2 cellular contexts compared by ENCODE assay signal in the genomic region with DNA sequence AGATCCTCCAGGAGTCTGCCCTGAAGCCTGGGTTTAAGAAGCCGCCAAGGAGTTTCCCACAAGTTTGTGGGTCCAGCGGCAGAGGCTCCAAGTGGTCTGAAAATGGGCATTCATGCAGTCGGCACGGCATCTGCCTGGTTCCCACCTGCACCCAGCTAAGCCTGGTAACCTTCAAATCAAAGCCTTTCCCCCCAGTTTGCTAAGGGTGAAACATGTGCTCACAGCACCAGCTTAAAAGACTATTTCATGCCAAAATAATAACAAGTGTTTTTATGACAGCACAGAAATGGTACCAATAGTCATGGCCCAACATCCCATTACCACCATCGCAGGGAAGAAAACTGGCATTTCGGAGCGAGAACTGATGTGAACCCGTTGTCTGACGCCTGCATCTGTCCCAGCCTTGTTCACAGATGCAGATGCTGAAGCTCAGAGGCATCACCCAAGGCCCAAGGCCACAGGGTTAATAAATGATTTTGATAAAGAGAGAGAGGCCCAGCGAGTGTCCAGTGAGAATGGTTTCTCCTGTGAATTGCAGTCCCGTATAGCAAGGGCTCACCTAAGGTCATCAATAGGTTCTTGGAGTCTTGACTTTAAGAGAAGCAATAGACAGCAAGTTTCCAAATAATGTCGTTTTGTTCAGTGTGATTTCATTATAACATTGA.
A peak's percentile ranks its signal among the peaks of the same experiment; 100 is the strongest.
TF ChIP-seq lines count a peak whose summit lies in the region.

No MANE protein-coding gene starts in this region.

TF ChIP-seq in GM23338, 12 proteins besides CTCF, POLR2A, EP300 and RAD21 (continues in another document):
- TF ChIP-seq JUNB (IDR thresholded peaks at IDR 0.05; ENCODE audit: unreplicated experiment), result no peak
- TF ChIP-seq, protein P1, sequence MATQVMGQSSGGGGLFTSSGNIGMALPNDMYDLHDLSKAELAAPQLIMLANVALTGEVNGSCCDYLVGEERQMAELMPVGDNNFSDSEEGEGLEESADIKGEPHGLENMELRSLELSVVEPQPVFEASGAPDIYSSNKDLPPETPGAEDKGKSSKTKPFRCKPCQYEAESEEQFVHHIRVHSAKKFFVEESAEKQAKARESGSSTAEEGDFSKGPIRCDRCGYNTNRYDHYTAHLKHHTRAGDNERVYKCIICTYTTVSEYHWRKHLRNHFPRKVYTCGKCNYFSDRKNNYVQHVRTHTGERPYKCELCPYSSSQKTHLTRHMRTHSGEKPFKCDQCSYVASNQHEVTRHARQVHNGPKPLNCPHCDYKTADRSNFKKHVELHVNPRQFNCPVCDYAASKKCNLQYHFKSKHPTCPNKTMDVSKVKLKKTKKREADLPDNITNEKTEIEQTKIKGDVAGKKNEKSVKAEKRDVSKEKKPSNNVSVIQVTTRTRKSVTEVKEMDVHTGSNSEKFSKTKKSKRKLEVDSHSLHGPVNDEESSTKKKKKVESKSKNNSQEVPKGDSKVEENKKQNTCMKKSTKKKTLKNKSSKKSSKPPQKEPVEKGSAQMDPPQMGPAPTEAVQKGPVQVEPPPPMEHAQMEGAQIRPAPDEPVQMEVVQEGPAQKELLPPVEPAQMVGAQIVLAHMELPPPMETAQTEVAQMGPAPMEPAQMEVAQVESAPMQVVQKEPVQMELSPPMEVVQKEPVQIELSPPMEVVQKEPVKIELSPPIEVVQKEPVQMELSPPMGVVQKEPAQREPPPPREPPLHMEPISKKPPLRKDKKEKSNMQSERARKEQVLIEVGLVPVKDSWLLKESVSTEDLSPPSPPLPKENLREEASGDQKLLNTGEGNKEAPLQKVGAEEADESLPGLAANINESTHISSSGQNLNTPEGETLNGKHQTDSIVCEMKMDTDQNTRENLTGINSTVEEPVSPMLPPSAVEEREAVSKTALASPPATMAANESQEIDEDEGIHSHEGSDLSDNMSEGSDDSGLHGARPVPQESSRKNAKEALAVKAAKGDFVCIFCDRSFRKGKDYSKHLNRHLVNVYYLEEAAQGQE (IDR thresholded peaks at IDR 0.05; ENCODE audit: unreplicated experiment), result no peak
- TF ChIP-seq NANOG (IDR thresholded peaks at IDR 0.05; ENCODE audit: borderline replicate concordance), result no peak
- TF ChIP-seq ZNF331 (CRISPR knock-in tag; IDR thresholded peaks at IDR 0.05; ENCODE audit: low read depth), result no peak
- no peak for TF ChIP-seq POLR2AphosphoS5 (IDR thresholded peaks at IDR 0.05; ENCODE audit: low read depth)
- TF ChIP-seq, protein P2, sequence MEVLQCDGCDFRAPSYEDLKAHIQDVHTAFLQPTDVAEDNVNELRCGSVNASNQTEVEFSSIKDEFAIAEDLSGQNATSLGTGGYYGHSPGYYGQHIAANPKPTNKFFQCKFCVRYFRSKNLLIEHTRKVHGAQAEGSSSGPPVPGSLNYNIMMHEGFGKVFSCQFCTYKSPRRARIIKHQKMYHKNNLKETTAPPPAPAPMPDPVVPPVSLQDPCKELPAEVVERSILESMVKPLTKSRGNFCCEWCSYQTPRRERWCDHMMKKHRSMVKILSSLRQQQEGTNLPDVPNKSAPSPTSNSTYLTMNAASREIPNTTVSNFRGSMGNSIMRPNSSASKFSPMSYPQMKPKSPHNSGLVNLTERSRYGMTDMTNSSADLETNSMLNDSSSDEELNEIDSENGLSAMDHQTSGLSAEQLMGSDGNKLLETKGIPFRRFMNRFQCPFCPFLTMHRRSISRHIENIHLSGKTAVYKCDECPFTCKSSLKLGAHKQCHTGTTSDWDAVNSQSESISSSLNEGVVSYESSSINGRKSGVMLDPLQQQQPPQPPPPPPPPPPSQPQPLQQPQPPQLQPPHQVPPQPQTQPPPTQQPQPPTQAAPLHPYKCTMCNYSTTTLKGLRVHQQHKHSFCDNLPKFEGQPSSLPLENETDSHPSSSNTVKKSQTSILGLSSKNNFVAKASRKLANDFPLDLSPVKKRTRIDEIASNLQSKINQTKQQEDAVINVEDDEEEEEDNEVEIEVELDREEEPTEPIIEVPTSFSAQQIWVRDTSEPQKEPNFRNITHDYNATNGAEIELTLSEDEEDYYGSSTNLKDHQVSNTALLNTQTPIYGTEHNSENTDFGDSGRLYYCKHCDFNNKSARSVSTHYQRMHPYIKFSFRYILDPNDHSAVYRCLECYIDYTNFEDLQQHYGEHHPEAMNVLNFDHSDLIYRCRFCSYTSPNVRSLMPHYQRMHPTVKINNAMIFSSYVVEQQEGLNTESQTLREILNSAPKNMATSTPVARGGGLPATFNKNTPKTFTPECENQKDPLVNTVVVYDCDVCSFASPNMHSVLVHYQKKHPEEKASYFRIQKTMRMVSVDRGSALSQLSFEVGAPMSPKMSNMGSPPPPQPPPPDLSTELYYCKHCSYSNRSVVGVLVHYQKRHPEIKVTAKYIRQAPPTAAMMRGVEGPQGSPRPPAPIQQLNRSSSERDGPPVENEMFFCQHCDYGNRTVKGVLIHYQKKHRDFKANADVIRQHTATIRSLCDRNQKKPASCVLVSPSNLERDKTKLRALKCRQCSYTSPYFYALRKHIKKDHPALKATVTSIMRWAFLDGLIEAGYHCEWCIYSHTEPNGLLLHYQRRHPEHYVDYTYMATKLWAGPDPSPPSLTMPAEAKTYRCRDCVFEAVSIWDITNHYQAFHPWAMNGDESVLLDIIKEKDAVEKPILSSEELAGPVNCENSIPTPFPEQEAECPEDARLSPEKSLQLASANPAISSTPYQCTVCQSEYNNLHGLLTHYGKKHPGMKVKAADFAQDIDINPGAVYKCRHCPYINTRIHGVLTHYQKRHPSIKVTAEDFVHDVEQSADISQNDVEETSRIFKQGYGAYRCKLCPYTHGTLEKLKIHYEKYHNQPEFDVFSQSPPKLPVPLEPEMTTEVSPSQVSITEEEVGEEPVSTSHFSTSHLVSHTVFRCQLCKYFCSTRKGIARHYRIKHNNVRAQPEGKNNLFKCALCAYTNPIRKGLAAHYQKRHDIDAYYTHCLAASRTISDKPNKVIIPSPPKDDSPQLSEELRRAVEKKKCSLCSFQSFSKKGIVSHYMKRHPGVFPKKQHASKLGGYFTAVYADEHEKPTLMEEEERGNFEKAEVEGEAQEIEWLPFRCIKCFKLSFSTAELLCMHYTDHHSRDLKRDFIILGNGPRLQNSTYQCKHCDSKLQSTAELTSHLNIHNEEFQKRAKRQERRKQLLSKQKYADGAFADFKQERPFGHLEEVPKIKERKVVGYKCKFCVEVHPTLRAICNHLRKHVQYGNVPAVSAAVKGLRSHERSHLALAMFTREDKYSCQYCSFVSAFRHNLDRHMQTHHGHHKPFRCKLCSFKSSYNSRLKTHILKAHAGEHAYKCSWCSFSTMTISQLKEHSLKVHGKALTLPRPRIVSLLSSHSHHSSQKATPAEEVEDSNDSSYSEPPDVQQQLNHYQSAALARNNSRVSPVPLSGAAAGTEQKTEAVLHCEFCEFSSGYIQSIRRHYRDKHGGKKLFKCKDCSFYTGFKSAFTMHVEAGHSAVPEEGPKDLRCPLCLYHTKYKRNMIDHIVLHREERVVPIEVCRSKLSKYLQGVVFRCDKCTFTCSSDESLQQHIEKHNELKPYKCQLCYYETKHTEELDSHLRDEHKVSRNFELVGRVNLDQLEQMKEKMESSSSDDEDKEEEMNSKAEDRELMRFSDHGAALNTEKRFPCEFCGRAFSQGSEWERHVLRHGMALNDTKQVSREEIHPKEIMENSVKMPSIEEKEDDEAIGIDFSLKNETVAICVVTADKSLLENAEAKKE (CRISPR knock-in tag; IDR thresholded peaks at IDR 0.05), result no peak
- no peak for TF ChIP-seq ZNF114 (CRISPR knock-in tag; IDR thresholded peaks at IDR 0.05)
- no peak for TF ChIP-seq CREB1 (CRISPR knock-in tag; IDR thresholded peaks at IDR 0.05; ENCODE audit: low read depth)

TF ChIP-seq in H1, 55 proteins besides CTCF, POLR2A, EP300 and RAD21:
- TF ChIP-seq, protein P3, sequence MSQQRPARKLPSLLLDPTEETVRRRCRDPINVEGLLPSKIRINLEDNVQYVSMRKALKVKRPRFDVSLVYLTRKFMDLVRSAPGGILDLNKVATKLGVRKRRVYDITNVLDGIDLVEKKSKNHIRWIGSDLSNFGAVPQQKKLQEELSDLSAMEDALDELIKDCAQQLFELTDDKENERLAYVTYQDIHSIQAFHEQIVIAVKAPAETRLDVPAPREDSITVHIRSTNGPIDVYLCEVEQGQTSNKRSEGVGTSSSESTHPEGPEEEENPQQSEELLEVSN (IDR thresholded peaks at IDR 0.05), result peak; percentile 59; the same call in 1 of the 2 replicates
- no peak for TF ChIP-seq CREB1 (IDR thresholded peaks at IDR 0.05)
